ENCODE assay signal across 8 cellular contexts in genomic region chr9:9998491-9999287, GRCh38.
DNase-seq lines count a peak whose midpoint lies in the region; ATAC-seq and TF ChIP-seq lines count a peak whose summit lies in the region.

No MANE protein-coding gene starts in this region.

- TF ChIP-seq CTCF in PC-9 (conservative IDR thresholded peaks at IDR 0.05): peak; percentile 39; the same call in 1 of the 2 replicates
- no peak for TF ChIP-seq CTCF in left lung (IDR thresholded peaks at IDR 0.05)
- TF ChIP-seq CTCF in Calu3 (IDR thresholded peaks at IDR 0.05; ENCODE audit: unreplicated experiment): no peak

- H2AFZ ChIP-seq in PC-9: no peak overlapping the region

- no peaks in the 10 kb centered on the region for H3K4me1 Mint-ChIP-seq in Calu3 (ENCODE audit: low read depth, unreplicated experiment)

- H3K27me3 ChIP-seq in PC-9 (ENCODE audit: insufficient read depth, low read depth) (no peaks in the 10 kb centered on the region), left lung (no peaks in the 10 kb centered on the region)

- intact Hi-C loops in PC-9 (cut with micrococcal nuclease; ENCODE audit: unreplicated experiment) (no loop called here), left lung (cut with DNase I) (no loop called here), Calu3 (cut with micrococcal nuclease; ENCODE audit: unreplicated experiment) (no loop called here)

- no peaks in the 10 kb centered on the region for H3K9me3 Mint-ChIP-seq in Calu3 (ENCODE audit: low read depth, unreplicated experiment)

- no peak overlapping the region for H3K27ac Mint-ChIP-seq in Calu3 (ENCODE audit: unreplicated experiment)

- H3K4me1 ChIP-seq in PC-9 (replicated peaks; ENCODE audit: insufficient read depth) (no peaks in the 10 kb centered on the region), left lung (no peaks in the 10 kb centered on the region)

- H3K36me3 Mint-ChIP-seq in Calu3 (ENCODE audit: insufficient read depth, unreplicated experiment): no peaks in the 10 kb centered on the region

- CTCF ChIA-PET in PC-9 (lab: Charles Lee): no interaction called here
- CTCF ChIA-PET in Calu3 (lab: Charles Lee): no interaction called here

- H3K4me3 Mint-ChIP-seq in Calu3 (ENCODE audit: low read depth, unreplicated experiment): no peak overlapping the region

- BruUV-seq in PC-9 (replicated peaks; lab: Mats Ljungman, UMichigan): no TSS peak
- BruUV-seq in Calu3 (replicated peaks; lab: Mats Ljungman, UMichigan): no TSS peak

- ATAC-seq in HG02610 (IDR thresholded peaks at IDR 0.05; ENCODE audit: unreplicated experiment) (peak; percentile 74), left lung (peak; percentile 82), HG03460 (IDR thresholded peaks at IDR 0.05; ENCODE audit: unreplicated experiment) (no peak), HG02588 (IDR thresholded peaks at IDR 0.05; ENCODE audit: unreplicated experiment) (no peak), HG03196 (IDR thresholded peaks at IDR 0.05; ENCODE audit: unreplicated experiment) (no peak)

- in situ Hi-C loops in G401 (cut with HindIII; ENCODE audit: low sequenced_read_pairs): no loop called here

- peak; percentile 21 for DNase-seq in G401 (ENCODE audit: low spot score)
- no peak for DNase-seq in PC-9
- no peak for DNase-seq in left lung
- no peak for DNase-seq in Calu3

- H3K27ac ChIP-seq in PC-9 (no peak overlapping the region), left lung (no peak overlapping the region)

- no peaks in the 10 kb centered on the region for H3K79me2 ChIP-seq in PC-9 (ENCODE audit: low read depth)

- no peaks in the 10 kb centered on the region for H3K27me3 Mint-ChIP-seq in Calu3 (ENCODE audit: unreplicated experiment)

- no peaks in the 10 kb centered on the region for H3K36me3 ChIP-seq in PC-9 (ENCODE audit: low read depth)
- H3K36me3 ChIP-seq in left lung: no peaks in the 10 kb centered on the region

- H3K9me3 ChIP-seq in PC-9 (ENCODE audit: insufficient read depth, low read depth) (no peaks in the 10 kb centered on the region), left lung (no peaks in the 10 kb centered on the region)

- no peaks in the 10 kb centered on the region for H3K9me2 ChIP-seq in PC-9 (ENCODE audit: insufficient read depth)

- no peak overlapping the region for H3K4me2 ChIP-seq in PC-9

- POLR2A ChIA-PET in PC-9 (lab: Charles Lee; ENCODE audit: unreplicated experiment): no interaction called here

- no peaks in the 10 kb centered on the region for H4K20me1 ChIP-seq in PC-9 (ENCODE audit: insufficient read depth)

- H3K4me3 ChIP-seq in PC-9 (no peak overlapping the region), left lung (no peak overlapping the region)

- no peaks in the 10 kb centered on the region for H3F3A ChIP-seq in PC-9 (ENCODE audit: insufficient read depth, low read depth)

Comparison
In these comparisons a context has a peak if more than half of its experiments do, and no peak if none do; other contexts are left out.
1. ATAC-seq: peak in HG02610 (single experiment) and left lung (single experiment); none in HG03460 (single experiment), HG02588 (single experiment) and HG03196 (single experiment).